8 cellular contexts compared by ENCODE assay signal in the genomic region with DNA sequence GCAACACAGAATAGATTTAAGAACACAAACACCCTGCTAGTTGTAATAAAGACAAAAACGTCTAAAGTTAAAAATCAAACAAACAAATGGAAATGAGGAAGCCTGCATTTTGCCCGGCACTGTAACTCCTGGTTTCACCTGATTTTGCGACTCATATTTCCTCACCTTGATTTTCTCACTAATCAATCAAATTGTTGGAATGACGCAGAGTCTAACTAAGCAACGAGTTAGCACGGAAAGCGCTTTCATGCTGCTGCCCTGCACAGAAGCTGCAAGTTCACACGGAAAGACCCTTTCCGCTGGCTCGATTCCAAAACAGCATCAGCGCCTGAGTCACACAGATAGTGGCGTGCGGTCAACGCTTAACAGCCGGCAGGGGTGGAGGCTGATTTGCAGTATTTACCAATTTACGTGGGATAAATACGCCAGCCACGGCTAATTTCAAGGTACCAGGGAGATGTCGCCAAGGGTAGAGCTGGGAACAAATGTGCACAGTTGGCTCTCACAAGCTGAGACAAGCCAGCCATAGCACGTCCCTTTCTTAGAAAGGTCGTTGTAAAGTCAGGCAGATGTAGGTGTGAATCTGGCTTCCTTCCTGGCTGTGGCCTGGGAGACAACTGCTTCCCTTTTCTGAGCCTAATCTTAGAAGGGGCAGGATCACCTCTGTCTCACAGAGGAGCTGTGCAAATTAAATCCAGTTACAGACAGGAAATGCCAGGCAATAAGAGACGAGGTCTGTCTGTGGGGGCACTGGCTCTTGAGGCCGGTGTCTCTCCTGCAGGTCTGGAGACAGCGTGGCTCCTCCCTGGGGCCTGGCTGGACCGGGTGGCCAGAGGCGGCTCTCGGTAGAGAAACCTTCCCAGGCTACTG.
DNase-seq lines count a peak whose midpoint lies in the region; ATAC-seq and TF ChIP-seq lines count a peak whose summit lies in the region.

No MANE protein-coding gene starts in this region.

- H3K4me1 ChIP-seq in cardiac muscle cell (ENCODE audit: low read depth), result peaks cover 26% of the 10 kb centered on the region

- H3K4me1 Mint-ChIP-seq in activated T-helper 2 cell treated with anti-CD3 and anti-CD28 coated beads, Interferon-gamma antibody, Interleukin-2, Interleukin-4, amounts not matched to agents 10 μg/mL and 5 μg/mL and 100 μg/mL, durations not matched to agents 14 hours and 24 hours and 36 hours (ENCODE audit: low read depth), result peaks cover 27% of the 10 kb centered on the region

- peak; percentile 63 for ATAC-seq in HG03175 (IDR thresholded peaks at IDR 0.05; ENCODE audit: unreplicated experiment)
- no peak for ATAC-seq in GM19328 (IDR thresholded peaks at IDR 0.05; ENCODE audit: unreplicated experiment)

- peak overlapping the region; percentile 66 for H3K27ac Mint-ChIP-seq in activated T-helper 2 cell treated with anti-CD3 and anti-CD28 coated beads, Interferon-gamma antibody, Interleukin-2, Interleukin-4, amounts not matched to agents 10 μg/mL and 5 μg/mL and 100 μg/mL, durations not matched to agents 14 hours and 24 hours and 36 hours

- H3K27me3 Mint-ChIP-seq in activated T-helper 2 cell treated with anti-CD3 and anti-CD28 coated beads, Interferon-gamma antibody, Interleukin-2, Interleukin-4, amounts not matched to agents 10 μg/mL and 5 μg/mL and 100 μg/mL, durations not matched to agents 14 hours and 24 hours and 36 hours (ENCODE audit: low read depth), result peaks cover under 1% of the 10 kb centered on the region

- DNase-seq in DMS53 (lab: John Stamatoyannopoulos, UW) (peak; percentile 43), DMS53 treated with DMSO at 0.1 percent for 48 hours (lab: John Stamatoyannopoulos, UW; ENCODE audit: unreplicated experiment) (no peak), RPMI8226 (peak; percentile 96), cardiac muscle cell (ENCODE audit: low read depth in 1 of 2, low spot score in 1 of 2) (peak in 1 of 2 donors; percentile 90)
- DNase-seq in activated T-helper 2 cell treated with anti-CD3 and anti-CD28 coated beads, Interferon-gamma antibody, Interleukin-2, Interleukin-4, amounts not matched to agents 10 μg/mL and 5 μg/mL and 100 μg/mL, durations not matched to agents 14 hours and 24 hours and 36 hours (ENCODE audit: low spot score), result peak; percentile 82
- peak; percentile 69 to 74 (median 71) for DNase-seq in stimulated activated CD4-positive, alpha-beta T cell treated with anti-CD3 and anti-CD28 coated beads, Interleukin-12 subunit alpha, Interleukin-12 subunit beta, amount 100 ng/mL, for 48 hours (ENCODE audit: low read depth in 2 of 3, low spot score in 1 of 3)

- intact Hi-C loops in activated T-helper 2 cell treated with anti-CD3 and anti-CD28 coated beads, Interferon-gamma antibody, Interleukin-2, Interleukin-4, amounts not matched to agents 10 μg/mL and 5 μg/mL and 100 μg/mL, durations not matched to agents 14 hours and 24 hours and 36 hours (cut with micrococcal nuclease), result no loop called here

- H3K27me3 ChIP-seq in cardiac muscle cell, result no peaks in the 10 kb centered on the region

- H3K36me3 Mint-ChIP-seq in activated T-helper 2 cell treated with anti-CD3 and anti-CD28 coated beads, Interferon-gamma antibody, Interleukin-2, Interleukin-4, amounts not matched to agents 10 μg/mL and 5 μg/mL and 100 μg/mL, durations not matched to agents 14 hours and 24 hours and 36 hours (ENCODE audit: low read depth), result no peaks in the 10 kb centered on the region

- no peaks in the 10 kb centered on the region for H3K36me3 ChIP-seq in cardiac muscle cell

- no peak overlapping the region for H3K4me3 ChIP-seq in cardiac muscle cell

- H3K27ac ChIP-seq in cardiac muscle cell, result peak overlapping the region; percentile 20

- H3K4me3 Mint-ChIP-seq in activated T-helper 2 cell treated with anti-CD3 and anti-CD28 coated beads, Interferon-gamma antibody, Interleukin-2, Interleukin-4, amounts not matched to agents 10 μg/mL and 5 μg/mL and 100 μg/mL, durations not matched to agents 14 hours and 24 hours and 36 hours (ENCODE audit: low read depth), result peak overlapping the region; percentile 42

- H3K9me3 ChIP-seq in cardiac muscle cell (ENCODE audit: low read depth), result no peaks in the 10 kb centered on the region

- TF ChIP-seq CTCF in cardiac muscle cell (IDR thresholded peaks at IDR 0.05; ENCODE audit: low read depth, low read length), result no peak

- H3K9me3 Mint-ChIP-seq in activated T-helper 2 cell treated with anti-CD3 and anti-CD28 coated beads, Interferon-gamma antibody, Interleukin-2, Interleukin-4, amounts not matched to agents 10 μg/mL and 5 μg/mL and 100 μg/mL, durations not matched to agents 14 hours and 24 hours and 36 hours, result no peaks in the 10 kb centered on the region
